In genomic region chr2:46015671-46016070, GRCh38 we compare ENCODE assay signal across 19 cellular contexts.
DNase-seq lines count a peak whose midpoint lies in the region; ATAC-seq and TF ChIP-seq lines count a peak whose summit lies in the region.
"Had no signal": no experiment of that assay in that cellular context is flagged by ENCODE, and none has a peak within 500 bp of the region (broad histone marks: within the 10 kb centered on the region; RNA-seq: fewer than 3 reads in every experiment).

No MANE protein-coding gene starts in this region.

- no peak for DNase-seq in right cardiac atrium
- DNase-seq in Right ventricle myocardium inferior (ENCODE audit: missing footprints), result no peak
- DNase-seq in chondrocyte (ENCODE audit: low spot score), result no peak
- DNase-seq in type B pancreatic cell (ENCODE audit: extremely low spot score, unreplicated experiment), result no peak
- DNase-seq in posterior vena cava (ENCODE audit: low spot score), result no peak
- no peak for DNase-seq in testis
- DNase-seq: CD4-positive, alpha-beta T cell; erythroblast; immature natural killer cell; MM.1S; NCI-H2029 treated with DMSO at 0.1 percent for 48 hours; NCI-H524; SHP77; stimulated activated naive CD8-positive, alpha-beta T cell treated with anti-CD3 and anti-CD28 coated beads, Interleukin-15, Interleukin-2, amounts not matched to agents 100 U/mL and 50 U/mL, for 24 hours; T-helper 2 cell had no signal

- H3K4me1 ChIP-seq in right cardiac atrium (ENCODE audit: control insufficient read depth, insufficient read depth, low read length) (peaks cover 7% of the 10 kb centered on the region), testis (no peaks in the 10 kb centered on the region)

- peaks cover 7% of the 10 kb centered on the region for H3K36me3 Mint-ChIP-seq in chondrocyte (ENCODE audit: low read depth)
- peaks cover 4% of the 10 kb centered on the region for H3K36me3 Mint-ChIP-seq in nephron (ENCODE audit: low read depth)
- peaks cover 28% of the 10 kb centered on the region for H3K36me3 Mint-ChIP-seq in type B pancreatic cell

- intact Hi-C loops in right cardiac atrium (cut with DNase I), result loop anchor here in 2 of 4 donors (5.0 to 10.0 kb wide), 2 partner anchors 47 to 349 kb away; no protein-coding TSS in a partner anchor
- intact Hi-C loops in Right ventricle myocardium inferior (cut with DNase I), result loop anchor here (5.0 kb wide), 1 partner anchor 287 kb away; no protein-coding TSS in a partner anchor
- intact Hi-C loops in posterior vena cava (cut with DNase I), result no loop called here
- intact Hi-C loops in testis (cut with DNase I; ENCODE audit: low total_unique reads), result no loop called here

- H3K9me3 Mint-ChIP-seq in chondrocyte (ENCODE audit: low read depth), result peaks cover 3% of the 10 kb centered on the region
- no peaks in the 10 kb centered on the region for H3K9me3 Mint-ChIP-seq in nephron
- H3K9me3 Mint-ChIP-seq in type B pancreatic cell, result peaks cover 8% of the 10 kb centered on the region
- H3K9me3 Mint-ChIP-seq: CD4-positive, alpha-beta T cell; immature natural killer cell had no signal

- H3K27me3 Mint-ChIP-seq in chondrocyte (ENCODE audit: low read depth) (no peaks in the 10 kb centered on the region), nephron (ENCODE audit: low read depth) (no peaks in the 10 kb centered on the region), type B pancreatic cell (no peaks in the 10 kb centered on the region)
- H3K27me3 Mint-ChIP-seq: CD4-positive, alpha-beta T cell had no signal

- H3K27me3 ChIP-seq in right cardiac atrium (ENCODE audit: control insufficient read depth, insufficient read depth) (no peaks in the 10 kb centered on the region), testis (no peaks in the 10 kb centered on the region)

- H3K4me3 Mint-ChIP-seq in chondrocyte (ENCODE audit: unreplicated experiment) (no peak overlapping the region), nephron (no peak overlapping the region), type B pancreatic cell (no peak overlapping the region)
- H3K4me3 Mint-ChIP-seq: CD4-positive, alpha-beta T cell; immature natural killer cell had no signal

- H3K27ac ChIP-seq in right cardiac atrium (ENCODE audit: low read length) (peak overlapping the region; percentile 30), testis (no peak overlapping the region)
- H3K27ac ChIP-seq: GM23248 had no signal

- H3K27ac Mint-ChIP-seq in chondrocyte (ENCODE audit: unreplicated experiment) (peak overlapping the region; percentile 88), nephron (peak overlapping the region; percentile 73 to 89 (median 73)), type B pancreatic cell (peak overlapping the region; percentile 69)
- H3K27ac Mint-ChIP-seq: CD4-positive, alpha-beta T cell had no signal

- H3K4me3 ChIP-seq in right cardiac atrium (ENCODE audit: low read length) (no peak overlapping the region), testis (no peak overlapping the region)
- H3K4me3 ChIP-seq: GM23248, lung had no signal

- no peak for TF ChIP-seq POLR2A in testis (IDR thresholded peaks at IDR 0.05)

- TF ChIP-seq CTCF in chondrocyte (IDR thresholded peaks at IDR 0.05) (no peak), nephron (IDR thresholded peaks at IDR 0.05; ENCODE audit: unreplicated experiment in 3 of 3) (no peak), type B pancreatic cell (conservative IDR thresholded peaks at IDR 0.05) (no peak), testis (IDR thresholded peaks at IDR 0.05) (no peak)

- ATAC-seq in right cardiac atrium, result no peak
- no peak for ATAC-seq in Right ventricle myocardium inferior
- ATAC-seq in HG03354 (IDR thresholded peaks at IDR 0.05; ENCODE audit: poor library complexity, severe bottlenecking, unreplicated experiment), result no peak
- ATAC-seq: stimulated activated naive CD8-positive, alpha-beta T cell treated with anti-CD3 and anti-CD28 coated beads, Interleukin-15, Interleukin-2, amounts not matched to agents 100 U/mL and 50 U/mL, for 24 hours had no signal

- WGBS in right cardiac atrium, result 45% methylated on average over 7 of the region's 7 CpGs
- WGBS in testis, 2 donors, result 70 to 71% methylated on average over 7 of the region's 7 CpGs

- H3K4me1 Mint-ChIP-seq in chondrocyte (ENCODE audit: low read depth) (peaks cover 42% of the 10 kb centered on the region), nephron (peaks cover 16% of the 10 kb centered on the region), type B pancreatic cell (ENCODE audit: unreplicated experiment) (peaks cover 19% of the 10 kb centered on the region)
- H3K4me1 Mint-ChIP-seq: immature natural killer cell had no signal

- H3K9me3 ChIP-seq in right cardiac atrium (ENCODE audit: control insufficient read depth, low read length) (no peaks in the 10 kb centered on the region), testis (no peaks in the 10 kb centered on the region)

- H3K36me3 ChIP-seq in testis (ENCODE audit: low read depth, missing control alignments), result no peaks in the 10 kb centered on the region
